12 cellular contexts compared by ENCODE assay signal in genomic region chr7:157299317-157299612, GRCh38. TPM values are rescaled to one million over a fixed set of nuclear protein-coding genes. Genes with fewer than 3 reads are reported as not detected.
DNase-seq lines count a peak whose midpoint lies in the region; ATAC-seq, FAIRE-seq and TF ChIP-seq lines count a peak whose summit lies in the region.
"Had no signal": no experiment of that assay in that cellular context is flagged by ENCODE, and none has a peak within 500 bp of the region (broad histone marks: within the 10 kb centered on the region; RNA-seq: fewer than 3 reads in every experiment).

No MANE protein-coding gene starts in this region.

- TF ChIP-seq POLR2A in stomach (IDR thresholded peaks at IDR 0.05): no peak

- POLR2A ChIA-PET in HEK293T (lab: Yijun Ruan, JAX): no interaction called here
- POLR2A ChIA-PET in PC-3 (lab: Charles Lee; ENCODE audit: unreplicated experiment): no interaction called here

- no peaks in the 10 kb centered on the region for H3K79me1 ChIP-seq in neuronal stem cell (ENCODE audit: low read depth, low read length)

- H2BK15ac ChIP-seq in neuronal stem cell (ENCODE audit: low read length): peak overlapping the region; percentile 27

- H4K91ac ChIP-seq in neuronal stem cell (ENCODE audit: low read depth, low read length, poor library complexity): peak overlapping the region; percentile 86

- H3K9me3 Mint-ChIP-seq in T-helper 2 cell treated with Interferon-gamma antibody and Interleukin-4, amounts not matched to agents 5 μg/mL and 100 μg/mL, for 36 hours: no peaks in the 10 kb centered on the region
- H3K9me3 Mint-ChIP-seq in astrocyte (ENCODE audit: unreplicated experiment): peaks cover 3% of the 10 kb centered on the region

- no peak overlapping the region for H3K9ac ChIP-seq in astrocyte (ENCODE audit: low read length)
- H3K9ac ChIP-seq in neuronal stem cell (ENCODE audit: low read depth, low read length, poor library complexity): peak overlapping the region; percentile 88
- no peak overlapping the region for H3K9ac ChIP-seq in PC-3 (ENCODE audit: low read length)

- DNase-seq in T-helper 2 cell treated with Interferon-gamma antibody and Interleukin-4, amounts not matched to agents 5 μg/mL and 100 μg/mL, for 36 hours (ENCODE audit: low spot score): no peak
- no peak for DNase-seq in T-helper 2 cell
- no peak for DNase-seq in HEK293T (ENCODE audit: extremely low spot score)
- no peak for DNase-seq in astrocyte (ENCODE audit: low read depth)
- no peak for DNase-seq in neuronal stem cell (ENCODE audit: low spot score)
- DNase-seq in hypothalamus (lab: John Stamatoyannopoulos, UW): no peak
- no peak for DNase-seq in stomach
- DNase-seq in PC-3: no peak
- DNase-seq: NCI-H2227 treated with DMSO at 0.1 percent for 48 hours, transverse colon, WERI-Rb-1 had no signal

- no peaks in the 10 kb centered on the region for H3K27me3 Mint-ChIP-seq in T-helper 2 cell treated with Interferon-gamma antibody and Interleukin-4, amounts not matched to agents 5 μg/mL and 100 μg/mL, for 36 hours (ENCODE audit: low read depth)
- H3K27me3 Mint-ChIP-seq in astrocyte (ENCODE audit: low read depth, unreplicated experiment): peaks cover 2% of the 10 kb centered on the region

- BruUV-seq in PC-3 (replicated peaks; lab: Mats Ljungman, UMichigan): no TSS peak

- H3K79me2 ChIP-seq in astrocyte (ENCODE audit: insufficient read depth, low read length) (no peaks in the 10 kb centered on the region), PC-3 (ENCODE audit: low read length) (no peaks in the 10 kb centered on the region)
- H3K79me2 ChIP-seq: hepatocyte had no signal

- no peak overlapping the region for H3K4me3 Mint-ChIP-seq in T-helper 2 cell treated with Interferon-gamma antibody and Interleukin-4, amounts not matched to agents 5 μg/mL and 100 μg/mL, for 36 hours
- no peak overlapping the region for H3K4me3 Mint-ChIP-seq in astrocyte (ENCODE audit: unreplicated experiment)

- H3K14ac ChIP-seq in neuronal stem cell (ENCODE audit: low read length): peak overlapping the region; percentile 28

- H3K36me3 Mint-ChIP-seq in T-helper 2 cell treated with Interferon-gamma antibody and Interleukin-4, amounts not matched to agents 5 μg/mL and 100 μg/mL, for 36 hours (ENCODE audit: low read depth): no peaks in the 10 kb centered on the region
- H3K36me3 Mint-ChIP-seq in astrocyte (ENCODE audit: low read depth, unreplicated experiment): peaks cover 3% of the 10 kb centered on the region

- no peak for ATAC-seq in PC-3

- H3K4ac ChIP-seq in neuronal stem cell (ENCODE audit: low read length): peak overlapping the region; percentile 8

- no peaks in the 10 kb centered on the region for H4K20me1 ChIP-seq in astrocyte (ENCODE audit: insufficient read depth, low read length)
- H4K20me1 ChIP-seq in PC-3 (ENCODE audit: low read length): no peaks in the 10 kb centered on the region

- no peak for TF ChIP-seq EP300 in stomach (IDR thresholded peaks at IDR 0.05)

- no peaks in the 10 kb centered on the region for H3K27me3 ChIP-seq in astrocyte (ENCODE audit: insufficient read depth, low read length)
- H3K27me3 ChIP-seq in neuronal stem cell (ENCODE audit: control insufficient read depth in 3 of 3, insufficient read depth in 3 of 3, low read depth in 1 of 3, low read length in 3 of 3): peaks cover 0 to 6% (median 0%) of the 10 kb centered on the region in 3 experiments
- peaks cover 0 to 9% (median 0%) of the 10 kb centered on the region in 3 donors for H3K27me3 ChIP-seq in stomach
- no peaks in the 10 kb centered on the region for H3K27me3 ChIP-seq in PC-3 (ENCODE audit: low read length)
- H3K27me3 ChIP-seq: hepatocyte, transverse colon had no signal

- TF ChIP-seq CTCF in astrocyte (IDR thresholded peaks at IDR 0.05; ENCODE audit: insufficient read depth, low read depth, low read length): no peak
- TF ChIP-seq CTCF in stomach (IDR thresholded peaks at IDR 0.05): no peak
- TF ChIP-seq CTCF in PC-3 (conservative IDR thresholded peaks at IDR 0.05; ENCODE audit: low read depth, low read length): no peak

- no peak overlapping the region for H2AK5ac ChIP-seq in neuronal stem cell (ENCODE audit: low read depth, low read length)

- intact Hi-C loops in stomach (cut with DNase I; ENCODE audit: low total_unique reads): no loop called here
- intact Hi-C loops in PC-3 (cut with micrococcal nuclease): no loop called here

- H2BK120ac ChIP-seq in neuronal stem cell (ENCODE audit: low read depth, low read length): no peak overlapping the region

- peak overlapping the region; percentile 94 for H3K23ac ChIP-seq in neuronal stem cell (ENCODE audit: low read depth, low read length, poor library complexity)

- H3K9me2 ChIP-seq in PC-3 (replicated peaks; ENCODE audit: low read length): no peaks in the 10 kb centered on the region

- H3K36me3 ChIP-seq in astrocyte (ENCODE audit: insufficient read depth, low read length): no peaks in the 10 kb centered on the region
- H3K36me3 ChIP-seq in neuronal stem cell (replicated peaks in 1 of 2; ENCODE audit: control insufficient read depth in 2 of 2, insufficient read depth in 2 of 2, low read length in 2 of 2): peaks cover 0 to 4% of the 10 kb centered on the region in 2 donors
- no peaks in the 10 kb centered on the region for H3K36me3 ChIP-seq in stomach
- H3K36me3 ChIP-seq in PC-3 (ENCODE audit: low read depth, low read length): no peaks in the 10 kb centered on the region
- H3K36me3 ChIP-seq: transverse colon, WERI-Rb-1 had no signal

- FAIRE-seq in astrocyte (lab: Jason Lieb, UNC): no peak

- H2AFZ ChIP-seq in astrocyte (ENCODE audit: low read depth, low read length) (peak overlapping the region; percentile 18), neuronal stem cell (ENCODE audit: low read length) (no peak overlapping the region), PC-3 (ENCODE audit: low read length) (no peak overlapping the region)
- H2AFZ ChIP-seq: hepatocyte had no signal

- H3F3A ChIP-seq in PC-3 (ENCODE audit: low read length, unreplicated experiment): no peaks in the 10 kb centered on the region

- peak overlapping the region; percentile 92 for H2BK12ac ChIP-seq in neuronal stem cell (ENCODE audit: low read length)

- H3K18ac ChIP-seq in neuronal stem cell (ENCODE audit: low read length): peak overlapping the region; percentile 35

- H3K4me2 ChIP-seq in astrocyte (ENCODE audit: low read length) (no peak overlapping the region), neuronal stem cell (ENCODE audit: insufficient read depth, low read length, poor library complexity, severe bottlenecking) (no peak overlapping the region), PC-3 (ENCODE audit: low read length) (no peak overlapping the region)
- H3K4me2 ChIP-seq: hepatocyte had no signal

- CTCF ChIA-PET in HEK293T (lab: Yijun Ruan, JAX): no interaction called here
- CTCF ChIA-PET in PC-3 (lab: Charles Lee): no interaction called here

- H3K4me1 ChIP-seq in astrocyte (ENCODE audit: insufficient read depth, low read length) (no peaks in the 10 kb centered on the region), neuronal stem cell (ENCODE audit: control insufficient read depth in 2 of 2, insufficient read depth in 1 of 2, low read depth in 1 of 2, low read length in 2 of 2) (peaks cover 0 to 5% of the 10 kb centered on the region in 2 donors), stomach (peaks cover 0 to 3% (median 0%) of the 10 kb centered on the region in 4 donors), PC-3 (ENCODE audit: insufficient read depth, low read length) (peaks cover 27% of the 10 kb centered on the region)

- no CpG with 5 or more reads among the region's 3 CpGs for WGBS in neuronal stem cell (ENCODE audit: extremely low coverage in 2 of 2, insufficient read length in 2 of 2, insufficient replicate concordance in 1 of 2), 2 donors
- 84 to 100% (median 91%) methylated on average over 3 of the region's 3 CpGs for WGBS in stomach, 5 donors

- peaks cover 31% of the 10 kb centered on the region for H3K4me1 Mint-ChIP-seq in T-helper 2 cell treated with Interferon-gamma antibody and Interleukin-4, amounts not matched to agents 5 μg/mL and 100 μg/mL, for 36 hours (ENCODE audit: low read depth)
- H3K4me1 Mint-ChIP-seq in astrocyte (ENCODE audit: low read depth, unreplicated experiment): peaks cover 4% of the 10 kb centered on the region

- no peak overlapping the region for H3K27ac ChIP-seq in astrocyte (ENCODE audit: low read depth, low read length)
- no peak overlapping the region for H3K27ac ChIP-seq in neuronal stem cell (replicated peaks; ENCODE audit: low read length)
- H3K27ac ChIP-seq in stomach: no peak overlapping the region
- H3K27ac ChIP-seq in PC-3 (ENCODE audit: low read length): no peak overlapping the region
- H3K27ac ChIP-seq: hepatocyte, transverse colon, WERI-Rb-1 had no signal

- peaks cover 2% of the 10 kb centered on the region for H3K9me3 ChIP-seq in astrocyte (ENCODE audit: insufficient read depth, low read depth, low read length)
- H3K9me3 ChIP-seq in neuronal stem cell (replicated peaks in 1 of 2; ENCODE audit: control insufficient read depth in 2 of 2, insufficient read depth in 1 of 2, low read depth in 1 of 2, low read length in 2 of 2): peaks cover 0 to 9% of the 10 kb centered on the region in 2 donors
- no peaks in the 10 kb centered on the region for H3K9me3 ChIP-seq in stomach
- H3K9me3 ChIP-seq in PC-3 (ENCODE audit: low read length): no peaks in the 10 kb centered on the region
- H3K9me3 ChIP-seq: transverse colon had no signal

- no peak overlapping the region for H3K4me3 ChIP-seq in astrocyte (ENCODE audit: insufficient read depth, low read depth, low read length)
- peak overlapping the region in 1 of 2 donors; percentile 72 for H3K4me3 ChIP-seq in neuronal stem cell (ENCODE audit: low read length in 2 of 2)
- no peak overlapping the region for H3K4me3 ChIP-seq in stomach
- no peak overlapping the region for H3K4me3 ChIP-seq in PC-3 (ENCODE audit: low read length)
- H3K4me3 ChIP-seq: hepatocyte, transverse colon had no signal

- peak overlapping the region; percentile 71 for H2BK5ac ChIP-seq in neuronal stem cell (ENCODE audit: low read length)

- H3K27ac Mint-ChIP-seq in T-helper 2 cell treated with Interferon-gamma antibody and Interleukin-4, amounts not matched to agents 5 μg/mL and 100 μg/mL, for 36 hours: peak overlapping the region; percentile 64
- H3K27ac Mint-ChIP-seq in astrocyte (ENCODE audit: unreplicated experiment): no peak overlapping the region

- peak overlapping the region; percentile 98 for H4K8ac ChIP-seq in neuronal stem cell (ENCODE audit: low read depth, low read length)

TF ChIP-seq in HEK293T, 16 proteins besides CTCF, POLR2A, EP300 and RAD21:
- TF ChIP-seq TARDBP (IDR thresholded peaks at IDR 0.05): peak; percentile 1; the same call in 1 of the 2 replicates
- no peak for TF ChIP-seq FOXK2 (IDR thresholded peaks at IDR 0.05)
- TF ChIP-seq HDGF (IDR thresholded peaks at IDR 0.05; ENCODE audit: borderline replicate concordance): no peak

RNA-seq across cellular contexts. Expression of gene DNAJB6, which starts 37.5 kb away (rescaled TPM):
- total RNA-seq in astrocyte: 158 and 179 TPM in 2 replicates
- polyA plus RNA-seq in neuronal stem cell (2013, experiment 1 of 2): 203 TPM
- polyA plus RNA-seq in neuronal stem cell (2013, experiment 2 of 2): 185 TPM
- 100 to 1,000 TPM in 2 of 5 donors, 10 to 100 TPM in 3; 48.7 to 233 (median 99.1) TPM for total RNA-seq in stomach
- polyA plus RNA-seq in stomach: 10 to 100 TPM; 58.3 to 67.7 (median 63.1) TPM
- total RNA-seq in PC-3 (2014; rRNA removed): 119 and 151 TPM in 2 replicates
